In genomic region chr6:29632789-29633531, GRCh38 we compare ENCODE assay signal across 8 cellular contexts. TPM values are rescaled to one million over a fixed set of nuclear protein-coding genes. Genes with fewer than 3 reads are reported as not detected.
DNase-seq lines count a peak whose midpoint lies in the region; ATAC-seq, FAIRE-seq and TF ChIP-seq lines count a peak whose summit lies in the region.

Gene GABBR1, minus strand, starts transcription at chr6:29633183. Its CDS starts 798 bp downstream, at chr6:29632385.

- no peaks in the 10 kb centered on the region for H3K9me3 ChIP-seq in smooth muscle cell (replicated peaks; ENCODE audit: low read depth)

- H3K4me1 ChIP-seq in smooth muscle cell (ENCODE audit: low read depth): peaks cover 15% of the 10 kb centered on the region

- H3K9me3 Mint-ChIP-seq in activated B cell treated with CpG ODN at 0.5 μM for 24 hours: no peaks in the 10 kb centered on the region

- ATAC-seq in HG03039 (IDR thresholded peaks at IDR 0.05; ENCODE audit: unreplicated experiment) (peak; percentile 63), activated B cell treated with CpG ODN at 0.5 μM for 24 hours (ENCODE audit: low read depth) (peak; percentile 81), GM18517 (IDR thresholded peaks at IDR 0.05; ENCODE audit: unreplicated experiment) (no peak)

- intact Hi-C loops in activated B cell treated with CpG ODN at 0.5 μM for 24 hours (cut with micrococcal nuclease): loop anchor here (5.0 kb wide), 1 partner anchor 114 kb away; no protein-coding TSS in a partner anchor

- H3K36me3 Mint-ChIP-seq in activated B cell treated with CpG ODN at 0.5 μM for 24 hours (ENCODE audit: low read depth): peaks cover 17% of the 10 kb centered on the region

- TF ChIP-seq CTCF in GM12864 (IDR thresholded peaks at IDR 0.05; ENCODE audit: low read depth, low read length, missing control alignments): no peak
- no peak for TF ChIP-seq CTCF in activated B cell treated with CpG ODN at 0.5 μM for 24 hours (IDR thresholded peaks at IDR 0.05)
- no peak for TF ChIP-seq CTCF in bronchial epithelial cell (IDR thresholded peaks at IDR 0.05; ENCODE audit: insufficient read depth, low read length, severe bottlenecking)
- TF ChIP-seq CTCF in smooth muscle cell (IDR thresholded peaks at IDR 0.05; ENCODE audit: borderline replicate concordance, insufficient read depth, poor library complexity, severe bottlenecking): no peak

- H3K27ac ChIP-seq in smooth muscle cell (ENCODE audit: low read depth): no peak within 1 kb of the TSS

- peaks cover 24% of the 10 kb centered on the region for H4K20me1 ChIP-seq in smooth muscle cell (ENCODE audit: low read depth)

- 0% methylated on average over 3 of the region's 57 CpGs for WGBS in smooth muscle cell (ENCODE audit: low lambda C conversion rate)

- H3K4me1 Mint-ChIP-seq in activated B cell treated with CpG ODN at 0.5 μM for 24 hours: peaks cover 68% of the 10 kb centered on the region

- H3K27me3 ChIP-seq in bronchial epithelial cell (ENCODE audit: control insufficient read depth, insufficient read depth, low read length) (no peaks in the 10 kb centered on the region), smooth muscle cell (ENCODE audit: low read depth) (no peaks in the 10 kb centered on the region)

- H3K79me2 ChIP-seq in smooth muscle cell (ENCODE audit: low read depth): peaks cover 6% of the 10 kb centered on the region

- H3K9ac ChIP-seq in smooth muscle cell (ENCODE audit: low read depth): peak within 1 kb of the TSS; percentile 50

- H2AFZ ChIP-seq in smooth muscle cell (ENCODE audit: low read depth): peak within 1 kb of the TSS; percentile 70

- POLR2A ChIA-PET in activated B cell treated with CpG ODN at 0.5 μM for 24 hours (lab: Charles Lee): interaction anchor here (0.6 to 2.2 kb wide), 9 partner anchors 9 to 1247 kb away, joined by 3 to 47 read pairs (median 5); no protein-coding TSS in a partner anchor

- H3K36me3 ChIP-seq in bronchial epithelial cell (ENCODE audit: control insufficient read depth, insufficient read depth, low read length) (no peaks in the 10 kb centered on the region), smooth muscle cell (ENCODE audit: low read depth) (no peaks in the 10 kb centered on the region)

- no peak for DNase-seq in GM12864 (ENCODE audit: low read depth)
- DNase-seq in NCI-H2196 treated with DMSO at 0.1 percent for 48 hours (lab: John Stamatoyannopoulos, UW; ENCODE audit: unreplicated experiment): peak; percentile 81
- DNase-seq in activated B cell treated with CpG ODN at 0.5 μM for 24 hours: peak; percentile 80
- DNase-seq in bronchial epithelial cell (ENCODE audit: low read depth): peak; percentile 69
- peak; percentile 91 for DNase-seq in iPS-NIHi7 (ENCODE audit: extremely low spot score)
- peak; percentile 76 for DNase-seq in smooth muscle cell (lab: John Stamatoyannopoulos, UW; ENCODE audit: unreplicated experiment)

- no peaks in the 10 kb centered on the region for H3K27me3 Mint-ChIP-seq in activated B cell treated with CpG ODN at 0.5 μM for 24 hours

- no peaks in the 10 kb centered on the region for H3F3A ChIP-seq in smooth muscle cell (ENCODE audit: low read depth)

- CTCF ChIA-PET in activated B cell treated with CpG ODN at 0.5 μM for 24 hours (lab: Charles Lee): interaction anchor here (0.7 to 4.8 kb wide), 4 partner anchors 14 to 20 kb away, joined by 3 to 30 read pairs (median 10); no protein-coding TSS in a partner anchor

- peak within 1 kb of the TSS; percentile 84 for H3K4me3 Mint-ChIP-seq in activated B cell treated with CpG ODN at 0.5 μM for 24 hours

- H3K27ac Mint-ChIP-seq in activated B cell treated with CpG ODN at 0.5 μM for 24 hours: peak within 1 kb of the TSS; percentile 86

- FAIRE-seq in bronchial epithelial cell (lab: Jason Lieb, UNC): no peak

- H3K4me3 ChIP-seq in GM12864 (ENCODE audit: low read depth, low read length): peak within 1 kb of the TSS; percentile 57
- peak within 1 kb of the TSS; percentile 69 for H3K4me3 ChIP-seq in bronchial epithelial cell (ENCODE audit: low read depth, low read length)
- peak within 1 kb of the TSS; percentile 89 for H3K4me3 ChIP-seq in smooth muscle cell

- H3K4me2 ChIP-seq in smooth muscle cell: peak within 1 kb of the TSS; percentile 91

RNA-seq across cellular contexts. Expression of gene GABBR1, which starts in this region (rescaled TPM):
- total RNA-seq in activated B cell treated with CpG ODN at 0.5 μM for 24 hours: 88.9 and 117 TPM in 2 replicates
- 6.3 and 11.1 TPM in 2 replicates for total RNA-seq in bronchial epithelial cell
- 26.0 and 43.9 TPM in 2 replicates for total RNA-seq in smooth muscle cell
- 13.2 and 24.0 TPM in 2 replicates for polyA plus RNA-seq in smooth muscle cell
